ENCODE assay signal across 11 cellular contexts in the genomic region with DNA sequence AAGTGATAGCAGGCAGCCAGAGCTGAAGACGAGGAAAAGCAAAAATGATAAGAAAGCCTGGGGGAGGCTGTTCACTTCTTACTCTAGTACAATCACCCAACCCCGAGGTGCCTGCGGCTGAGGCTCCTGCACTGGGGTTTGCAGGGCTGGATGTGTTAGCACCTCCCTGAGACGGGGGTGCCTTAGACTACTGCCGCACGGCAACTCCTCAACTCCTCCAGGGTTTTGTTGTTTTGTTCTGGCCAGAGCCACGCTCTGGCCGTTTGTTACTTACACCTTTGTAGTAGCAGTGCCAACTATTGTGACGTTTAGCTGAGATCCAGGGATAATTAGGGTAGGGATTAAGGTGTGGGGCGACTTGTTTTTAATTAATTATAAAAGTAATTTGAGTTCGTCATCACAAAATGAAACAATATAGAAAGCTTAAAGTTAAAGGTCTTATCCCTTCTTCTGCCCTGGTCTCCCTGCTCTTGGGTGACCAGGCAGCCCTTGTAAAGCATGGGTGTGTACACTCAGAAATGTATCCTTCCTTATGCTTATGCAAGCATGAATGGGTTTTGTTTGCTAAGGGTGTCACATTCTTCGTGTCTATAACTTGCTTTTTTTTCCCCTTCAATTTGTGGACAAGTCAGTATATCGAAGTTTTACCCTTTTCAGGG. TPM values are rescaled to one million over a fixed set of nuclear protein-coding genes. Genes with fewer than 3 reads are reported as not detected.
DNase-seq lines count a peak whose midpoint lies in the region; ATAC-seq and TF ChIP-seq lines count a peak whose summit lies in the region.
"Had no signal": no experiment of that assay in that cellular context is flagged by ENCODE, and none has a peak within 500 bp of the region (broad histone marks: within the 10 kb centered on the region; RNA-seq: fewer than 3 reads in every experiment).

No MANE protein-coding gene starts in this region.

- H3K4me1 ChIP-seq in parathyroid adenoma, result peaks cover 44% of the 10 kb centered on the region

- H3K4me3 Mint-ChIP-seq in CD14-positive monocyte, result peak overlapping the region; percentile 52 to 85
- peak overlapping the region; percentile 70 for H3K4me3 Mint-ChIP-seq in activated naive CD4-positive, alpha-beta T cell treated with anti-CD3 and anti-CD28 coated beads, Interleukin-2, amount 50 U/mL, for 24 hours

- peaks cover 0 to 2% (median 0%) of the 10 kb centered on the region in 7 donors for H3K9me3 Mint-ChIP-seq in CD14-positive monocyte
- H3K9me3 Mint-ChIP-seq in activated naive CD4-positive, alpha-beta T cell treated with anti-CD3 and anti-CD28 coated beads, Interleukin-2, amount 50 U/mL, for 24 hours, result no peaks in the 10 kb centered on the region

- H3K9me3 ChIP-seq in parathyroid adenoma (ENCODE audit: control insufficient read depth, low read length), result no peaks in the 10 kb centered on the region

- H3K9ac ChIP-seq in parathyroid adenoma, result no peak overlapping the region

- H3K4me2 ChIP-seq in parathyroid adenoma (ENCODE audit: low read length), result no peak overlapping the region

- no peaks in the 10 kb centered on the region for H3K27me3 ChIP-seq in parathyroid adenoma (ENCODE audit: control insufficient read depth, insufficient read depth, low read length)

- H2AFZ ChIP-seq in parathyroid adenoma, result no peak overlapping the region

- no peak overlapping the region for H3K4me3 ChIP-seq in parathyroid adenoma (ENCODE audit: low read depth, low read length)

- peaks cover 32% of the 10 kb centered on the region for H3K79me2 ChIP-seq in parathyroid adenoma

- intact Hi-C loops in CD14-positive monocyte (cut with micrococcal nuclease), result loop anchor here in 1 of 2 donors (10.0 kb wide), 1 partner anchor 60 kb away; no protein-coding TSS in a partner anchor

- H3K27me3 Mint-ChIP-seq in CD14-positive monocyte (ENCODE audit: low read depth in 3 of 3), result peaks cover 0 to 2% (median 0%) of the 10 kb centered on the region in 3 donors
- H3K27me3 Mint-ChIP-seq in activated naive CD4-positive, alpha-beta T cell treated with anti-CD3 and anti-CD28 coated beads, Interleukin-2, amount 50 U/mL, for 24 hours, result no peaks in the 10 kb centered on the region

- DNase-seq in CD14-positive monocyte (ENCODE audit: low spot score) (no peak), NCI-H460 (ENCODE audit: extremely low read depth, low read depth) (peak; percentile 19), NCI-H1092 (lab: John Stamatoyannopoulos, UW) (no peak), glomerular visceral epithelial cell (ENCODE audit: extremely low spot score) (no peak), NCI-H446 (lab: John Stamatoyannopoulos, UW) (no peak)
- DNase-seq: cerebellar nuclear complex had no signal

- no peak for ATAC-seq in HG02840 (IDR thresholded peaks at IDR 0.05; ENCODE audit: low FRiP score, unreplicated experiment)

- peaks cover 0 to 3% of the 10 kb centered on the region in 2 donors for H3K36me3 Mint-ChIP-seq in CD14-positive monocyte
- peaks cover 2% of the 10 kb centered on the region for H3K36me3 Mint-ChIP-seq in activated naive CD4-positive, alpha-beta T cell treated with anti-CD3 and anti-CD28 coated beads, Interleukin-2, amount 50 U/mL, for 24 hours

- H3K4me1 Mint-ChIP-seq in CD14-positive monocyte, result peaks cover 66% of the 10 kb centered on the region
- peaks cover 35% of the 10 kb centered on the region for H3K4me1 Mint-ChIP-seq in activated naive CD4-positive, alpha-beta T cell treated with anti-CD3 and anti-CD28 coated beads, Interleukin-2, amount 50 U/mL, for 24 hours

- no peak for TF ChIP-seq CTCF in CD14-positive monocyte (IDR thresholded peaks at IDR 0.05)
- TF ChIP-seq CTCF in parathyroid adenoma (IDR thresholded peaks at IDR 0.05), result no peak

- H3K36me3 ChIP-seq in parathyroid adenoma (ENCODE audit: control insufficient read depth, insufficient read depth, low read length), result no peaks in the 10 kb centered on the region

- H3K27ac ChIP-seq in parathyroid adenoma, result peak overlapping the region; percentile 37
- H3K27ac ChIP-seq: C4-2B had no signal

- H3K27ac Mint-ChIP-seq in CD14-positive monocyte, result peak overlapping the region in 4 of 7 donors; percentile 51 to 80 (median 74)
- H3K27ac Mint-ChIP-seq in activated naive CD4-positive, alpha-beta T cell treated with anti-CD3 and anti-CD28 coated beads, Interleukin-2, amount 50 U/mL, for 24 hours, result peak overlapping the region; percentile 15

RNA-seq across cellular contexts. Expression of a gene that starts 51.3 kb away (rescaled TPM):
- polyA plus RNA-seq in CD14-positive monocyte, result 1 to 10 TPM; 3.7 to 5.4 TPM
- 2.4 and 2.6 TPM in 2 replicates for total RNA-seq in NCI-H460 (2014; rRNA removed; shearing (Covaris generic))
- 7.7 and 13.0 TPM in 2 replicates for polyA plus RNA-seq in NCI-H460 (2014; cell fraction: nucleus; rRNA removed)
- total RNA-seq: kidney epithelial cell had no signal
